9 cellular contexts compared by ENCODE assay signal in the genomic region with DNA sequence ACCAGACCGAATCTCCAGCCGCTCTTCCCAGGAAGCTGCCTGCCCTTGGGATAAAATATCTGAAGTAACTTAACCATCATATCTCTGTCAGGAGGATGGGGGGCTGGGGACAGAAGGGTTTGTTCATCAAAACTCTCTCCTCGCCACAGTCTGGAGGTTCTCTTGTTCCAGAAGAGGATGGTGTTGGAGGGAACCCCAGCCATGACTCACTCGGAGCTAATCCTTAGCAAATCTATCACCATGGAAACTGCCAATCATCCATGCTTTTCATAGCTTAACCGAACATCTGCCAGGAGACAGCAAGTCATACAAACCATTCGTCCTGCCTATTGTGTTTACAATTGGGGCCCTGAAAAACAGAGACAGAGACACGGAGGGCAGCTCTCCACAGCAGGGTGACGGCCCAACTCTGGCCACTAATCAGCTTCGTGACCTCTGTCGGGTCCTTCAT.
DNase-seq lines count a peak whose midpoint lies in the region; ATAC-seq lines count a peak whose summit lies in the region.
"Had no signal": no experiment of that assay in that cellular context is flagged by ENCODE, and none has a peak within 500 bp of the region (broad histone marks: within the 10 kb centered on the region; RNA-seq: fewer than 3 reads in every experiment).

No MANE protein-coding gene starts in this region.

- intact Hi-C loops in head of caudate nucleus (cut with DNase I): loop anchor here (10.0 kb wide), 1 partner anchor 75 kb away; the partner anchor contains the start of gene HEG1

- ATAC-seq in HG03378 (IDR thresholded peaks at IDR 0.05; ENCODE audit: unreplicated experiment): no peak
- ATAC-seq in GM19397 (IDR thresholded peaks at IDR 0.05; ENCODE audit: unreplicated experiment): no peak

- peak; percentile 54 for DNase-seq in NCI-H2196 (lab: John Stamatoyannopoulos, UW; ENCODE audit: unreplicated experiment)
- DNase-seq in NCI-H2196 treated with DMSO at 0.1 percent for 48 hours (lab: John Stamatoyannopoulos, UW; ENCODE audit: unreplicated experiment): no peak
- peak; percentile 83 for DNase-seq in SIG-M5 treated with dmso at 0.1 percent for 504 hours (lab: John Stamatoyannopoulos, UW; ENCODE audit: unreplicated experiment)
- peak; percentile 29 to 94 (median 70) for DNase-seq in head of caudate nucleus
- no peak for DNase-seq in C1 segment of cervical spinal cord (lab: John Stamatoyannopoulos, UW)
- DNase-seq: CD4-positive, CD25-positive, alpha-beta regulatory T cell had no signal

- no peak overlapping the region for H3K4me3 ChIP-seq in skin epidermis

- peak overlapping the region in 14 of 21 experiments; percentile 19 to 87 (median 54) for H3K27ac ChIP-seq in skin epidermis

Comparison
In these comparisons a context has a peak if more than half of its experiments do, and no peak if none do; other contexts are left out.
1. DNase-seq: peak in NCI-H2196 (single experiment), SIG-M5 treated with dmso at 0.1 percent for 504 hours (single experiment) and head of caudate nucleus (42 of 42); none in NCI-H2196 treated with DMSO at 0.1 percent for 48 hours (single experiment) and C1 segment of cervical spinal cord (0 of 14).